In genomic region chr9:134895849-134896833, GRCh38 we compare ENCODE assay signal across 1 cellular context.
TF ChIP-seq lines count a peak whose summit lies in the region.

No MANE protein-coding gene starts in this region.

TF ChIP-seq in IMR-90, 13 proteins besides CTCF, POLR2A, EP300 and RAD21:
- no peak for TF ChIP-seq NFE2L2 (IDR thresholded peaks at IDR 0.05; ENCODE audit: low read depth, low read length)
